14 cellular contexts compared by ENCODE assay signal in the genomic region with DNA sequence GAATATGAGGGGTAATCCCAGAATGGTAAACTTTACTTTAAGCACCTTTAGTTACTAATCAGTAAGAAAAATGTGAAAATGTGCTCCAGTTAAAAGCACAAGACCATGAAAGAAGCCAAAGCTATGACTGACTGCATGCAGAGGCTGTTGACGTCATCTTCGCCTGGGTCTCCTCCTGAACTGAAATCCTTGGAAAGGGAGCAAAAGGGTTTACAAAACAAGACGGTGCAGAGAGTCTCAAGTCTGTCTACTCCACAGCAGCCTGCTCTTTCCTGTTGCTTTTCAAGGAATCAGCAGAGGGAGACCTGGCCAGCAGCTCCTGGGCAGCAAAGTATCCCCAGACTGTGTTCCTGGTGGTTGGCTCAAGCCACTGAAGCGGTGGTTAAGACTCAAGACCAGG. TPM values are rescaled to one million over a fixed set of nuclear protein-coding genes. Genes with fewer than 3 reads are reported as not detected.
DNase-seq lines count a peak whose midpoint lies in the region; ATAC-seq and TF ChIP-seq lines count a peak whose summit lies in the region.
"Had no signal": no experiment of that assay in that cellular context is flagged by ENCODE, and none has a peak within 500 bp of the region (broad histone marks: within the 10 kb centered on the region; RNA-seq: fewer than 3 reads in every experiment).

No MANE protein-coding gene starts in this region.

- H3K36me3 Mint-ChIP-seq in GM23338 (ENCODE audit: low read depth), result no peaks in the 10 kb centered on the region; the same call in 2 of the 3 replicates

- H3K27ac ChIP-seq in heart right ventricle, result peak overlapping the region in 9 of 10 donors; percentile 5 to 58 (median 32)
- peak overlapping the region; percentile 5 to 13 for H3K27ac ChIP-seq in prostate gland
- H3K27ac ChIP-seq in GM23338 (ENCODE audit: low read depth), result no peak overlapping the region
- H3K27ac ChIP-seq: PC-9 had no signal

- H4K20me1 ChIP-seq in GM23338 (replicated peaks; ENCODE audit: insufficient read depth), result peaks cover 86% of the 10 kb centered on the region

- ATAC-seq in heart right ventricle (peak in 2 of 8 donors; percentile 23 to 56), GM21528 (IDR thresholded peaks at IDR 0.05; ENCODE audit: low FRiP score, unreplicated experiment) (no peak), GM23338 (no peak)

- H3K27ac Mint-ChIP-seq in GM23338, result no peak overlapping the region
- H3K27ac Mint-ChIP-seq: H9 had no signal

- peaks cover 7 to 99% (median 97%) of the 10 kb centered on the region in 9 donors for H3K4me1 ChIP-seq in heart right ventricle
- peaks cover 4% of the 10 kb centered on the region for H3K4me1 ChIP-seq in prostate gland (replicated peaks)
- peaks cover 8% of the 10 kb centered on the region; the same call in 1 of the 2 replicates for H3K4me1 ChIP-seq in GM23338 (ENCODE audit: insufficient read depth)

- DNase-seq in heart right ventricle, result no peak
- DNase-seq in cardiac septum (ENCODE audit: low spot score), result no peak
- peak; percentile 84 for DNase-seq in fibroblast of the aortic adventitia (ENCODE audit: low read depth)
- DNase-seq in prostate gland (ENCODE audit: low spot score), result no peak
- DNase-seq in stimulated activated CD4-positive, alpha-beta T cell treated with anti-CD3 and anti-CD28 coated beads, Interleukin-4, amount 100 ng/mL, for 4 hours, result no peak
- no peak for DNase-seq in stimulated activated CD4-positive, alpha-beta T cell treated with anti-CD3 and anti-CD28 coated beads, Interleukin-2, amount 100 ng/mL, for 48 hours
- no peak for DNase-seq in GM23338 (ENCODE audit: low spot score)
- DNase-seq: activated gamma-delta T cell; H9; hypothalamus; MV-4-11; PC-9; stimulated activated CD4-positive, alpha-beta T cell treated with anti-CD3 and anti-CD28 coated beads, Interleukin-1b, Interleukin-23, amount 100 ng/mL, for 48 hours had no signal

- H3K4me3 ChIP-seq in heart right ventricle, result no peak overlapping the region
- H3K4me3 ChIP-seq in fibroblast of the aortic adventitia (ENCODE audit: low read depth, low read length), result no peak overlapping the region
- H3K4me3 ChIP-seq in prostate gland, result no peak overlapping the region
- no peak overlapping the region for H3K4me3 ChIP-seq in GM23338
- H3K4me3 ChIP-seq: PC-9 had no signal

- no peak for TF ChIP-seq POLR2A in prostate gland (IDR thresholded peaks at IDR 0.05)

- peaks cover 100% of the 10 kb centered on the region for H3K79me2 ChIP-seq in GM23338 (replicated peaks; ENCODE audit: insufficient read depth)

- H3F3A ChIP-seq in GM23338 (replicated peaks; ENCODE audit: low read depth), result no peaks in the 10 kb centered on the region

- H3K27me3 Mint-ChIP-seq in GM23338 (ENCODE audit: insufficient read depth, low read depth, poor library complexity), result no peaks in the 10 kb centered on the region

- no peak overlapping the region for H3K4me2 ChIP-seq in GM23338
- H3K4me2 ChIP-seq: PC-9 had no signal

- H3K36me3 ChIP-seq in heart right ventricle, result peaks cover 0 to 54% (median 0%) of the 10 kb centered on the region in 9 donors
- no peaks in the 10 kb centered on the region for H3K36me3 ChIP-seq in prostate gland
- H3K36me3 ChIP-seq in GM23338 (ENCODE audit: insufficient read depth), result no peaks in the 10 kb centered on the region

- intact Hi-C loops in heart right ventricle (cut with DNase I) (no loop called here), cardiac septum (cut with DNase I) (no loop called here), prostate gland (cut with DNase I) (no loop called here)

- H3K27me3 ChIP-seq in heart right ventricle, result no peaks in the 10 kb centered on the region
- H3K27me3 ChIP-seq in prostate gland (replicated peaks; ENCODE audit: insufficient read depth), result no peaks in the 10 kb centered on the region
- H3K27me3 ChIP-seq in GM23338 (ENCODE audit: insufficient read depth), result no peaks in the 10 kb centered on the region

- H2AFZ ChIP-seq in GM23338, result no peak overlapping the region
- H2AFZ ChIP-seq: PC-9 had no signal

- H3K9me3 ChIP-seq in heart right ventricle (no peaks in the 10 kb centered on the region), prostate gland (no peaks in the 10 kb centered on the region)

- no peaks in the 10 kb centered on the region for H3K9me3 Mint-ChIP-seq in GM23338
- H3K9me3 Mint-ChIP-seq: H9 had no signal

- no peak overlapping the region for H3K4me3 Mint-ChIP-seq in GM23338
- H3K4me3 Mint-ChIP-seq: H9 had no signal

- H3K9me2 ChIP-seq in GM23338 (ENCODE audit: insufficient read depth), result no peaks in the 10 kb centered on the region

- WGBS in heart right ventricle, 2 donors, result 64 to 70% methylated on average over 4 of the region's 4 CpGs
- 68% methylated on average over 4 of the region's 4 CpGs for WGBS in prostate gland

- H3K4me1 Mint-ChIP-seq in GM23338, result peaks cover 30% of the 10 kb centered on the region; the same call in 2 of the 3 replicates

- TF ChIP-seq CTCF in heart right ventricle (IDR thresholded peaks at IDR 0.05) (no peak), fibroblast of the aortic adventitia (IDR thresholded peaks at IDR 0.05; ENCODE audit: insufficient read depth, low read length) (no peak), prostate gland (IDR thresholded peaks at IDR 0.05) (no peak), GM23338 (conservative IDR thresholded peaks at IDR 0.05; ENCODE audit: low read depth in 2 of 2) (no peak)

TF ChIP-seq in GM23338, 12 proteins besides CTCF, POLR2A, EP300 and RAD21 (continues in another document):
- no peak for TF ChIP-seq JUNB (IDR thresholded peaks at IDR 0.05; ENCODE audit: unreplicated experiment)
- no peak for TF ChIP-seq EZH2 (IDR thresholded peaks at IDR 0.05; ENCODE audit: low read depth, unreplicated experiment)
- TF ChIP-seq, protein P1, sequence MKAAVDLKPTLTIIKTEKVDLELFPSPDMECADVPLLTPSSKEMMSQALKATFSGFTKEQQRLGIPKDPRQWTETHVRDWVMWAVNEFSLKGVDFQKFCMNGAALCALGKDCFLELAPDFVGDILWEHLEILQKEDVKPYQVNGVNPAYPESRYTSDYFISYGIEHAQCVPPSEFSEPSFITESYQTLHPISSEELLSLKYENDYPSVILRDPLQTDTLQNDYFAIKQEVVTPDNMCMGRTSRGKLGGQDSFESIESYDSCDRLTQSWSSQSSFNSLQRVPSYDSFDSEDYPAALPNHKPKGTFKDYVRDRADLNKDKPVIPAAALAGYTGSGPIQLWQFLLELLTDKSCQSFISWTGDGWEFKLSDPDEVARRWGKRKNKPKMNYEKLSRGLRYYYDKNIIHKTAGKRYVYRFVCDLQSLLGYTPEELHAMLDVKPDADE (IDR thresholded peaks at IDR 0.05), result no peak

RNA-seq across cellular contexts. Expression of a gene that starts 10.2 kb away (rescaled TPM):
- total RNA-seq in heart right ventricle (100 to 1,000 TPM; 112 to 276 (median 140) TPM), cardiac septum (163 TPM), fibroblast of the aortic adventitia (ENCODE audit: low replicate concordance) (39.3 and 200 TPM in 2 replicates), prostate gland (100 to 1,000 TPM; 103 to 161 TPM)
- polyA plus RNA-seq in heart right ventricle (100 to 1,000 TPM; 110 to 311 TPM), GM23338 (2016; fragmentation: Nextera tagmentation; extraction: Ambion mirVana) (324 and 350 TPM in 2 replicates)
- total RNA-seq in GM23338 (2014; rRNA removed; shearing (Covaris generic)), result 159 and 171 TPM in 2 replicates

RNA-seq across cellular contexts. Expression of a gene that starts 53.7 kb away (rescaled TPM):
- 1 to 10 TPM in 9 of 10 donors, under 1 TPM in 1; 0.62 to 4.3 (median 1.8) TPM for total RNA-seq in heart right ventricle
- 1 to 10 TPM; 2.7 to 4.2 TPM for polyA plus RNA-seq in heart right ventricle
- 2.7 TPM for total RNA-seq in cardiac septum
- 1.4 and 2.3 TPM in 2 replicates for total RNA-seq in fibroblast of the aortic adventitia (ENCODE audit: low replicate concordance)
- 1 to 10 TPM; 4.0 to 7.3 TPM for total RNA-seq in prostate gland
- 4.6 and 5.3 TPM in 2 replicates for total RNA-seq in GM23338 (2014; rRNA removed; shearing (Covaris generic))
- polyA plus RNA-seq in GM23338 (2016; fragmentation: Nextera tagmentation; extraction: Ambion mirVana), result 2.9 and 3.2 TPM in 2 replicates
